8 cellular contexts compared by ENCODE assay signal in genomic region chr22:31346733-31347250, GRCh38. TPM values are rescaled to one million over a fixed set of nuclear protein-coding genes. Genes with fewer than 3 reads are reported as not detected.
DNase-seq lines count a peak whose midpoint lies in the region; FAIRE-seq and TF ChIP-seq lines count a peak whose summit lies in the region.

No MANE protein-coding gene starts in this region.

- peak overlapping the region; percentile 65 for H3K9ac ChIP-seq in mucosa of stomach (ENCODE audit: low read length)

- TF ChIP-seq POLR2A in erythroblast (IDR thresholded peaks at IDR 0.05; ENCODE audit: low read length) (no peak), thyroid gland (IDR thresholded peaks at IDR 0.05) (no peak)

- WGBS in thyroid gland, 2 donors: 0% methylated on average over 16 of the region's 40 CpGs; no CpG with 5 or more reads in 1 of the 2 donors

- H3K27me3 ChIP-seq in mucosa of stomach (ENCODE audit: control insufficient read depth, insufficient read depth, low read length): no peaks in the 10 kb centered on the region
- no peaks in the 10 kb centered on the region for H3K27me3 ChIP-seq in thyroid gland

- peak overlapping the region; percentile 65 for H3K4me3 ChIP-seq in AG10803 (ENCODE audit: low read length)
- peak overlapping the region; percentile 10 for H3K4me3 ChIP-seq in mucosa of stomach (ENCODE audit: low read length)
- peak overlapping the region; percentile 12 to 60 (median 15) for H3K4me3 ChIP-seq in thyroid gland (replicated peaks in 1 of 3)

- intact Hi-C loops in thyroid gland (cut with DNase I): loop anchor here (10.0 kb wide), 2 partner anchors 148 to 318 kb away; partner anchors contain the start of genes PISD and SFI1

- H3K36me3 ChIP-seq in mucosa of stomach (ENCODE audit: control insufficient read depth, insufficient read depth, low read length): no peaks in the 10 kb centered on the region
- no peaks in the 10 kb centered on the region for H3K36me3 ChIP-seq in thyroid gland

- peak; percentile 33 for FAIRE-seq in GM19239 (lab: Jason Lieb, UNC)

- peak overlapping the region; percentile 84 to 94 (median 90) for H3K27ac ChIP-seq in thyroid gland

- no peak for TF ChIP-seq CTCF in AG10803 (conservative IDR thresholded peaks at IDR 0.05; ENCODE audit: low read length)
- no peak for TF ChIP-seq CTCF in thyroid gland (IDR thresholded peaks at IDR 0.05)

- H3K9me3 ChIP-seq in mucosa of stomach (ENCODE audit: control insufficient read depth, low read length) (no peaks in the 10 kb centered on the region), thyroid gland (no peaks in the 10 kb centered on the region)

- H3K4me1 ChIP-seq in mucosa of stomach (ENCODE audit: control insufficient read depth, insufficient read depth, low read length) (peaks cover 30% of the 10 kb centered on the region), thyroid gland (peaks cover 36 to 41% of the 10 kb centered on the region in 2 donors)

- DNase-seq in AG10803 (ENCODE audit: low read depth) (no peak), GM19239 (ENCODE audit: insufficient read length, low spot score) (peak; percentile 63), NCI-H226 (peak; percentile 45), erythroblast (lab: John Stamatoyannopoulos, UW) (peak; percentile 74 to 82), thyroid gland (peak; percentile 57 to 58), A172 (ENCODE audit: low spot score) (no peak)
- DNase-seq in activated CD8-positive, alpha-beta memory T cell treated with anti-CD3 and anti-CD28 coated beads for 24 hours: peak; percentile 84

RNA-seq across cellular contexts. Expression of gene PATZ1, which starts 0.6 kb away (rescaled TPM):
- total RNA-seq in thyroid gland: 10 to 100 TPM; 33.6 to 54.7 (median 46.1) TPM
- total RNA-seq in A172 (2014; rRNA removed; shearing (Covaris generic)): 1.1 and 3.0 TPM in 2 replicates

RNA-seq across cellular contexts. Expression of gene DRG1, which starts 52.6 kb away (rescaled TPM):
- total RNA-seq in thyroid gland: 10 to 100 TPM; 57.7 to 67.6 (median 66.3) TPM
- total RNA-seq in A172 (2014; rRNA removed; shearing (Covaris generic)): 66.1 and 70.2 TPM in 2 replicates

RNA-seq across cellular contexts. Expression of gene PIK3IP1, which starts 54.5 kb away (rescaled TPM):
- total RNA-seq in thyroid gland: 10 to 100 TPM; 39.8 to 88.4 (median 48.1) TPM
- total RNA-seq in A172 (2014; rRNA removed; shearing (Covaris generic)): 2.7 and 6.8 TPM in 2 replicates

Comparison
In these comparisons a context has a peak if more than half of its experiments do, and no peak if none do; other contexts are left out.
1. DNase-seq: peak in GM19239 (single experiment), NCI-H226 (single experiment), activated CD8-positive, alpha-beta memory T cell treated with anti-CD3 and anti-CD28 coated beads for 24 hours (single experiment), erythroblast (2 of 2) and thyroid gland (2 of 2); none in AG10803 (single experiment) and A172 (single experiment).
2. H3K4me3 ChIP-seq: peak in every context shown above with its lines; median percentile 65 in AG10803; 15 in thyroid gland; 10 in mucosa of stomach.